ENCODE assay signal across 8 cellular contexts in genomic region chr15:52529289-52529929, GRCh38. TPM values are rescaled to one million over a fixed set of nuclear protein-coding genes. Genes with fewer than 3 reads are reported as not detected.
DNase-seq lines count a peak whose midpoint lies in the region; ATAC-seq and TF ChIP-seq lines count a peak whose summit lies in the region.

No MANE protein-coding gene starts in this region.

- H3K9me3 ChIP-seq in NT2/D1 (ENCODE audit: insufficient read depth, low read length), result no peaks in the 10 kb centered on the region
- H3K9me3 ChIP-seq in adrenal gland (replicated peaks in 1 of 3), result no peaks in the 10 kb centered on the region

- peak overlapping the region; percentile 58 for H3K9ac ChIP-seq in NT2/D1 (ENCODE audit: insufficient read length, low read depth)

- peak overlapping the region; percentile 68 to 89 (median 80) for H3K27ac Mint-ChIP-seq in immature natural killer cell

- peaks cover 45% of the 10 kb centered on the region for H3K27me3 ChIP-seq in NT2/D1 (ENCODE audit: insufficient read depth, insufficient read length)
- no peaks in the 10 kb centered on the region for H3K27me3 ChIP-seq in adrenal gland

- DNase-seq in AG04449 (ENCODE audit: low read depth, low spot score) (no peak), GM20000 (ENCODE audit: low spot score) (peak; percentile 46), NT2/D1 (ENCODE audit: low read depth, low spot score) (no peak), adrenal gland (peak in 3 of 7 donors; percentile 20 to 55 (median 36)), immature natural killer cell (no peak), cortex of kidney (lab: John Stamatoyannopoulos, UW) (no peak)
- peak; percentile 39 for DNase-seq in stimulated activated CD4-positive, alpha-beta T cell treated with anti-CD3 and anti-CD28 coated beads, Interleukin-15, amount 100 ng/mL, for 24 hours

- POLR2A ChIA-PET in AG04449 (lab: Yijun Ruan, JAX), result no interaction called here

- no peak for TF ChIP-seq POLR2A in adrenal gland (IDR thresholded peaks at IDR 0.05)

- H3K4me1 Mint-ChIP-seq in immature natural killer cell, result peaks cover 30 to 35% of the 10 kb centered on the region in 2 donors

- CTCF ChIA-PET in AG04449 (lab: Yijun Ruan, JAX), result interaction anchor here (0.9 to 1.7 kb wide), 2 partner anchors 34 to 272 kb away, joined by 3 to 7 read pairs; no protein-coding TSS in a partner anchor

- ATAC-seq in HG03457 (IDR thresholded peaks at IDR 0.05; ENCODE audit: unreplicated experiment), result no peak

- H3K36me3 ChIP-seq in NT2/D1 (ENCODE audit: insufficient read depth, insufficient read length, low read length) (no peaks in the 10 kb centered on the region), adrenal gland (replicated peaks in 1 of 2) (no peaks in the 10 kb centered on the region)

- peaks cover 0 to 3% (median 0%) of the 10 kb centered on the region in 3 donors for H3K36me3 Mint-ChIP-seq in immature natural killer cell

- WGBS in adrenal gland, 4 donors, result 1 to 14% (median 7%) methylated on average over 13 to 37 of the region's 37 CpGs

- H3K4me3 ChIP-seq in AG04449 (ENCODE audit: low read depth, low read length) (peak overlapping the region; percentile 74), NT2/D1 (ENCODE audit: insufficient read length, low read depth) (peak overlapping the region; percentile 45), adrenal gland (peak overlapping the region; percentile 3 to 91 (median 46))

- peak overlapping the region in 4 of 5 donors; percentile 42 to 89 (median 66) for H3K27ac ChIP-seq in adrenal gland

- H3K4me1 ChIP-seq in NT2/D1 (ENCODE audit: insufficient read depth, insufficient read length) (peaks cover 6% of the 10 kb centered on the region), adrenal gland (replicated peaks in 1 of 2) (peaks cover 7 to 21% of the 10 kb centered on the region in 2 donors)

- peaks cover 2 to 10% (median 5%) of the 10 kb centered on the region in 3 donors for H3K27me3 Mint-ChIP-seq in immature natural killer cell (ENCODE audit: low read depth in 3 of 3)

- intact Hi-C loops in adrenal gland (cut with DNase I), result no loop called here

- TF ChIP-seq CTCF in AG04449 (IDR thresholded peaks at IDR 0.05; ENCODE audit: insufficient read depth, low read length, missing control alignments), result no peak
- no peak for TF ChIP-seq CTCF in GM20000 (IDR thresholded peaks at IDR 0.05; ENCODE audit: extremely low read depth, missing control alignments)
- no peak for TF ChIP-seq CTCF in adrenal gland (IDR thresholded peaks at IDR 0.05)

- H3K4me3 Mint-ChIP-seq in immature natural killer cell, result peak overlapping the region; percentile 69 to 83 (median 81)

- H3K9me3 Mint-ChIP-seq in immature natural killer cell, result no peaks in the 10 kb centered on the region

RNA-seq across cellular contexts. Expression of gene MYO5A, which starts 0.7 kb away (rescaled TPM):
- total RNA-seq in adrenal gland, result 10 to 100 TPM; 29.5 to 57.5 (median 43.7) TPM
- polyA plus RNA-seq in adrenal gland (10 to 100 TPM in 2 of 3 donors, 1 to 10 TPM in 1; 6.3 to 22.2 (median 11.4) TPM), immature natural killer cell (10 to 100 TPM in 1 of 3 donors, 1 to 10 TPM in 2; 2.0 to 10.9 (median 5.9) TPM)

RNA-seq across cellular contexts. Expression of gene ARPP19, which starts 39.4 kb away (rescaled TPM):
- 100 to 1,000 TPM in 7 of 8 donors, 10 to 100 TPM in 1; 82.7 to 184 (median 140) TPM for total RNA-seq in adrenal gland
- 100 to 1,000 TPM in 1 of 3 donors, 10 to 100 TPM in 2; 19.1 to 172 (median 23.7) TPM for polyA plus RNA-seq in adrenal gland
- 10 to 100 TPM; 62.9 to 88.5 (median 71.2) TPM for polyA plus RNA-seq in immature natural killer cell

Comparison
In these comparisons a context has a peak if more than half of its experiments do, and no peak if none do; other contexts are left out.
1. DNase-seq: peak in GM20000 (single experiment) and stimulated activated CD4-positive, alpha-beta T cell treated with anti-CD3 and anti-CD28 coated beads, Interleukin-15, amount 100 ng/mL, for 24 hours (single experiment); none in AG04449 (single experiment), NT2/D1 (single experiment), immature natural killer cell (0 of 3) and cortex of kidney (single experiment).
2. Peak in every context shown above with its lines, with median percentiles within 50 percentile points of each other: H3K4me3 ChIP-seq.